20 cellular contexts compared by ENCODE assay signal in the genomic region with DNA sequence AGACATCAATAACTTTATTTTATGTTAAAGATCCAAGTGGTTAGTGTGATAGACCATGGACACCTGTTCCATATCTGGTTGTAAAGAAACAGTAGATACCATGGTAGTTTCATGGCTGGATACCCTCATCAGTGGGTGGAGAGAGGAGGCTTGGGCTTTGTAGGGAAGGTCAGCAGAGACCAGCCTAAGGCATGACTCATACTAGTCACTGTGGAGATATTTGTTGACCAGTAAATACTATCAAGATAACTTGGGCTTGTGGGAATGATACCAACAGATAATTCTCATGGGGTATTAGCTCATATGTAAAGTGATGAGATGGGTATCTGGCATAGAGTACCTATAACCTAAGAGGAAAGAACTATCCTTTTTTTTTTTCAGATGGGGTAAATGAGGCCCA.
"Had no signal": no experiment of that assay in that cellular context is flagged by ENCODE, and none has a peak within 500 bp of the region (broad histone marks: within the 10 kb centered on the region; RNA-seq: fewer than 3 reads in every experiment).

No MANE protein-coding gene starts in this region.

- H3K36me3 ChIP-seq: SJSA1 had no signal

- DNase-seq: KBM-7, MM.1S, NCI-H1105, NCI-H1417, NCI-H1436 treated with DMSO at 0.1 percent for 48 hours, NCI-H1694, NCI-H187 treated with DMSO at 0.1 percent for 48 hours, NCI-H2029 treated with DMSO at 0.1 percent for 48 hours, NCI-H2227 treated with DMSO at 0.1 percent for 48 hours, NCI-H446, NCI-H510A, NCI-H524 treated with DMSO at 0.1 percent for 48 hours, NCI-H69, NCI-H774, Right ventricle myocardium superior, RPMI8226, SIG-M5 had no signal

- H3K4me1 ChIP-seq: SJSA1 had no signal

- H3K9me3 ChIP-seq: SJSA1 had no signal

- H3K27me3 ChIP-seq: SJSA1 had no signal

- H3K27ac ChIP-seq: SJSA1, SK-N-MC had no signal

- H3K4me3 ChIP-seq: SJSA1, SK-N-MC had no signal

- FAIRE-seq: RCC 7860 had no signal
